20 cellular contexts compared by ENCODE assay signal in the genomic region with DNA sequence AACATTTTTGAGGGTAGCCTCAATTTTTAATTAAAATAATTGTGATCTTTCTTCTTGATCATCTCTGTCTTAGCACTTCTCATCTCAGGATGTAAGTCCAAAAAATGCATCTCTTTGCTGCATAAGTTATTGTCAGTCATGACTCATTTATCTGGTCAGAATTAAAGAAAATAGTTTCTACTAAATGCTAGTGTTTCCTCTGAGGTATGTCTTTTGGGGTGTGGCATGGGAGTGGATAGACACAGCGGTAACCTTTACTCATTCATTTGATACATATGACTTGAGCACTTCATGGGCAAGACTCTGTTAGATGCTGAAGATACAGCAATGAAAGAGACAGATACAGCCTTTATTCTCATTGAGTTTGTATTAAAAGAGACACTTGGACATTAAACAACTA.
DNase-seq lines count a peak whose midpoint lies in the region; ATAC-seq, FAIRE-seq and TF ChIP-seq lines count a peak whose summit lies in the region.
"Had no signal": no experiment of that assay in that cellular context is flagged by ENCODE, and none has a peak within 500 bp of the region (broad histone marks: within the 10 kb centered on the region; RNA-seq: fewer than 3 reads in every experiment).

No MANE protein-coding gene starts in this region.

- H3K27ac ChIP-seq in HepG2 (ENCODE audit: extremely low read length, insufficient read depth, low read length): peak overlapping the region; percentile 89
- H3K27ac ChIP-seq: ascending aorta, BLaER1, prostate gland, suprapubic skin, WERI-Rb-1 had no signal

- no peak for FAIRE-seq in HepG2 (lab: Jason Lieb, UNC)

- TF ChIP-seq RAD21 in HepG2 (CRISPR knock-in tag; IDR thresholded peaks at IDR 0.05): 0 out of 2 replicates have a peak, but pooled peaks have one; percentile 10

- peaks cover 35% of the 10 kb centered on the region for H3K4me1 ChIP-seq in HepG2 (ENCODE audit: insufficient read depth, low read length)
- H3K4me1 ChIP-seq: ascending aorta, BLaER1, prostate gland had no signal

- H3K4me2 ChIP-seq in HepG2 (ENCODE audit: low read depth, low read length): 0 out of 2 replicates have a peak overlapping the region, but pooled peaks have one; percentile 3
- H3K4me2 ChIP-seq: BLaER1 had no signal

- TF ChIP-seq POLR2A in HepG2 (IDR thresholded peaks at IDR 0.05; ENCODE audit: insufficient read depth in 1 of 2, low read depth in 2 of 2, low read length in 2 of 2): no peak

- H3K9me3 ChIP-seq in HepG2 (ENCODE audit: low read length): peaks cover 5% of the 10 kb centered on the region
- H3K9me3 ChIP-seq: ascending aorta, BLaER1, prostate gland, suprapubic skin had no signal

- no peaks in the 10 kb centered on the region for H3K4me1 Mint-ChIP-seq in activated T-helper 1 cell treated with anti-CD3 and anti-CD28 coated beads, Interleukin-12 subunit alpha, Interleukin-12 subunit beta, Interleukin-2, Interleukin-4 antibody, amounts not matched to agents 30 ng/mL and 10 ng/mL and 1 ng/mL, durations not matched to agents 14 hours and 24 hours and 36 hours (ENCODE audit: low read depth)
- H3K4me1 Mint-ChIP-seq: natural killer cell, T-cell had no signal

- no peak overlapping the region for H3K27ac Mint-ChIP-seq in activated T-helper 1 cell treated with anti-CD3 and anti-CD28 coated beads, Interleukin-12 subunit alpha, Interleukin-12 subunit beta, Interleukin-2, Interleukin-4 antibody, amounts not matched to agents 30 ng/mL and 10 ng/mL and 1 ng/mL, durations not matched to agents 14 hours and 24 hours and 36 hours
- H3K27ac Mint-ChIP-seq: natural killer cell, T-cell had no signal

- ATAC-seq in HepG2: peak; percentile 38
- ATAC-seq in HG03521 (IDR thresholded peaks at IDR 0.05; ENCODE audit: unreplicated experiment): no peak
- ATAC-seq: natural killer cell, T-cell had no signal

- no peak overlapping the region for H2AFZ ChIP-seq in HepG2 (ENCODE audit: low read length)

- POLR2A ChIA-PET in HepG2 (lab: Yijun Ruan, JAX): no interaction called here

- DNase-seq in ELR (ENCODE audit: low read depth) (peak; percentile 74), NCI-H226 (peak; percentile 37), choroid plexus epithelial cell (ENCODE audit: low read depth) (peak; percentile 54), HepG2 (ENCODE audit: low spot score) (no peak), NCI-H510A (lab: John Stamatoyannopoulos, UW) (no peak), NCI-H1105 treated with DMSO at 0.1 percent for 48 hours (lab: John Stamatoyannopoulos, UW) (no peak)
- no peak for DNase-seq in activated T-helper 1 cell treated with anti-CD3 and anti-CD28 coated beads, Interleukin-12 subunit alpha, Interleukin-12 subunit beta, Interleukin-2, Interleukin-4 antibody, amounts not matched to agents 30 ng/mL and 10 ng/mL and 1 ng/mL, durations not matched to agents 14 hours and 24 hours and 36 hours (ENCODE audit: low spot score)
- DNase-seq: activated CD8-positive, alpha-beta memory T cell treated with anti-CD3 and anti-CD28 coated beads for 24 hours; DMS53; MG63; natural killer cell; NCI-H1930; NCI-H526; T-cell; WERI-Rb-1 had no signal

- intact Hi-C loops in HepG2 (cut with micrococcal nuclease; ENCODE audit: unreplicated experiment): loop anchor here (1.0 to 2.0 kb wide), 3 partner anchors 36 to 285 kb away; no protein-coding TSS in a partner anchor
- intact Hi-C loops in activated T-helper 1 cell treated with anti-CD3 and anti-CD28 coated beads, Interleukin-12 subunit alpha, Interleukin-12 subunit beta, Interleukin-2, Interleukin-4 antibody, amounts not matched to agents 30 ng/mL and 10 ng/mL and 1 ng/mL, durations not matched to agents 14 hours and 24 hours and 36 hours (cut with micrococcal nuclease): no loop called here

- no peaks in the 10 kb centered on the region for H3K36me3 Mint-ChIP-seq in activated T-helper 1 cell treated with anti-CD3 and anti-CD28 coated beads, Interleukin-12 subunit alpha, Interleukin-12 subunit beta, Interleukin-2, Interleukin-4 antibody, amounts not matched to agents 30 ng/mL and 10 ng/mL and 1 ng/mL, durations not matched to agents 14 hours and 24 hours and 36 hours (ENCODE audit: low read depth)
- H3K36me3 Mint-ChIP-seq: natural killer cell, T-cell had no signal

- no peak overlapping the region for H3K4me3 ChIP-seq in choroid plexus epithelial cell (ENCODE audit: low read depth, low read length)
- H3K4me3 ChIP-seq in HepG2 (replicated peaks in 1 of 3; ENCODE audit: insufficient read depth in 1 of 3, low read depth in 2 of 3, low read length in 3 of 3): no peak overlapping the region
- H3K4me3 ChIP-seq: ascending aorta, BLaER1, MG63, prostate gland, suprapubic skin had no signal

- no peaks in the 10 kb centered on the region for H3K27me3 ChIP-seq in HepG2 (ENCODE audit: control insufficient read depth in 1 of 2, insufficient read depth in 2 of 2, low read length in 2 of 2)
- H3K27me3 ChIP-seq: ascending aorta, BLaER1, MG63, suprapubic skin had no signal

- H3K36me3 ChIP-seq in HepG2 (replicated peaks in 1 of 2; ENCODE audit: control insufficient read depth in 1 of 2, insufficient read depth in 2 of 2, low read length in 2 of 2): no peaks in the 10 kb centered on the region
- H3K36me3 ChIP-seq: ascending aorta, BLaER1, MG63, prostate gland, suprapubic skin, WERI-Rb-1 had no signal

- no peaks in the 10 kb centered on the region for H3K9me3 Mint-ChIP-seq in activated T-helper 1 cell treated with anti-CD3 and anti-CD28 coated beads, Interleukin-12 subunit alpha, Interleukin-12 subunit beta, Interleukin-2, Interleukin-4 antibody, amounts not matched to agents 30 ng/mL and 10 ng/mL and 1 ng/mL, durations not matched to agents 14 hours and 24 hours and 36 hours

- no peak overlapping the region for H3K4me3 Mint-ChIP-seq in activated T-helper 1 cell treated with anti-CD3 and anti-CD28 coated beads, Interleukin-12 subunit alpha, Interleukin-12 subunit beta, Interleukin-2, Interleukin-4 antibody, amounts not matched to agents 30 ng/mL and 10 ng/mL and 1 ng/mL, durations not matched to agents 14 hours and 24 hours and 36 hours
- H3K4me3 Mint-ChIP-seq: natural killer cell, T-cell had no signal

- TF ChIP-seq EP300 in HepG2 (IDR thresholded peaks at IDR 0.05; ENCODE audit: low read depth in 2 of 2, low read length in 2 of 2) (no peak), HepG2 (CRISPR knock-in tag; IDR thresholded peaks at IDR 0.05; ENCODE audit: borderline replicate concordance) (no peak)

- no peak for TF ChIP-seq CTCF in choroid plexus epithelial cell (conservative IDR thresholded peaks at IDR 0.05; ENCODE audit: low read depth, low read length)
- no peak for TF ChIP-seq CTCF in HepG2 (CRISPR knock-in tag; IDR thresholded peaks at IDR 0.05)

- peaks cover 9% of the 10 kb centered on the region for H3K27me3 Mint-ChIP-seq in activated T-helper 1 cell treated with anti-CD3 and anti-CD28 coated beads, Interleukin-12 subunit alpha, Interleukin-12 subunit beta, Interleukin-2, Interleukin-4 antibody, amounts not matched to agents 30 ng/mL and 10 ng/mL and 1 ng/mL, durations not matched to agents 14 hours and 24 hours and 36 hours (ENCODE audit: insufficient read depth)

- BruUV-seq in HepG2 (replicated peaks; lab: Mats Ljungman, UMichigan): no TSS peak

- 28% methylated on average over 1 of the region's 1 CpG for WGBS in HepG2 (ENCODE audit: low lambda C conversion rate)

- H3K79me2 ChIP-seq in HepG2 (ENCODE audit: insufficient read depth, low read length): no peaks in the 10 kb centered on the region

- in situ Hi-C loops in HepG2 (cut with HindIII; ENCODE audit: extremely low pct_ligation_motif_present, low pct_unique_long_range_greater_than_20kb): no loop called here

- CTCF ChIA-PET in HepG2 (lab: Yijun Ruan, JAX; ENCODE audit: low intra/inter-chr PET ratio, low total read pairs): interaction anchor here (1.2 kb wide), 1 partner anchor 287 kb away, joined by 3 read pairs; no protein-coding TSS in a partner anchor

- 0 out of 2 replicates have a peak overlapping the region, but pooled peaks have one; percentile 21 for H3K9ac ChIP-seq in HepG2 (ENCODE audit: insufficient read depth, low read depth, low read length)
- H3K9ac ChIP-seq: BLaER1 had no signal

- H4K20me1 ChIP-seq in HepG2 (ENCODE audit: insufficient read depth, low read length): no peaks in the 10 kb centered on the region
- H4K20me1 ChIP-seq: BLaER1 had no signal

TF ChIP-seq in HepG2, 621 proteins besides CTCF, POLR2A, EP300 and RAD21:
- TF ChIP-seq ZFP82 (CRISPR knock-in tag; IDR thresholded peaks at IDR 0.05; ENCODE audit: borderline replicate concordance): 0 out of 2 replicates have a peak, but pooled peaks have one; percentile 30
- TF ChIP-seq ZNF773 (CRISPR knock-in tag; IDR thresholded peaks at IDR 0.05; ENCODE audit: borderline replicate concordance): no peak
TF ChIP-seq in HepG2: peak in this region for 1.

Comparison
In these comparisons a context has a peak if more than half of its experiments do, and no peak if none do; other contexts are left out.
1. DNase-seq: peak in ELR (single experiment), NCI-H226 (single experiment) and choroid plexus epithelial cell (single experiment); none in HepG2 (single experiment), activated T-helper 1 cell treated with anti-CD3 and anti-CD28 coated beads, Interleukin-12 subunit alpha, Interleukin-12 subunit beta, Interleukin-2, Interleukin-4 antibody, amounts not matched to agents 30 ng/mL and 10 ng/mL and 1 ng/mL, durations not matched to agents 14 hours and 24 hours and 36 hours (single experiment), NCI-H510A (single experiment) and NCI-H1105 treated with DMSO at 0.1 percent for 48 hours (single experiment).